8 cellular contexts compared by ENCODE assay signal in the genomic region with DNA sequence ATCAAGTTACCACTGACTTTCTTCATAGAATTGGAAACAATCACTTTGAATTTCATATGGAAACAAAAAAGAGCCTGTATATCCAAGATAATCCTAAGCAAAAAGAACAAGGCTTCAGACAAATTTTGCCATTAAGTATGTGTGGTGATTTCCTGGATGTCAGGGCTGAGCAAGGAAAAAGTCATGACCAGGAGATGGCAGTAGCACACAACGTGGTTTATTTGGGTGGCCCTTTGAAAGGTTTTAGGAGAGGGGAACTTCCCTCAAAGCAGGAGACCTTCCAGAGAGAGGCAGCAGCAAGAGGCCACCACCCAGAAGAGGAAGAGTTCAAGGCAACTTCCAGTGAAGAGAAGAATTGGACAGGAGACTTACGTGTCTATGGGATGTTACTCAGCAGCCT. TPM values are rescaled to one million over a fixed set of nuclear protein-coding genes. Genes with fewer than 3 reads are reported as not detected.
DNase-seq lines count a peak whose midpoint lies in the region; ATAC-seq, FAIRE-seq and TF ChIP-seq lines count a peak whose summit lies in the region.

No MANE protein-coding gene starts in this region.

- DNase-seq in SKM-1 (lab: John Stamatoyannopoulos, UW; ENCODE audit: unreplicated experiment) = peak; percentile 6
- DNase-seq in SKM-1 treated with dmso at 0.1 percent for 144 hours (lab: John Stamatoyannopoulos, UW; ENCODE audit: unreplicated experiment) = no peak
- DNase-seq in Jurkat, Clone E6-1 (ENCODE audit: low read depth, low spot score) = peak; percentile 15
- no peak for DNase-seq in astrocyte (ENCODE audit: low read depth)
- peak in 1 of 6 donors; percentile 10 for DNase-seq in pancreas
- DNase-seq in spleen = no peak
- DNase-seq in stimulated activated CD4-positive, alpha-beta T cell treated with anti-CD3 and anti-CD28 coated beads, Interleukin-12 subunit alpha, Interleukin-12 subunit beta, amount 100 ng/mL, for 4 hours = no peak
- no peak for DNase-seq in activated T-helper 1 cell treated with anti-CD3 and anti-CD28 coated beads, Interleukin-12 subunit alpha, Interleukin-12 subunit beta, Interleukin-2, Interleukin-4 antibody, amounts not matched to agents 30 ng/mL and 10 ng/mL and 1 ng/mL, durations not matched to agents 14 hours and 24 hours and 36 hours (ENCODE audit: low spot score)

- H3K79me2 ChIP-seq in astrocyte (ENCODE audit: insufficient read depth, low read length) = no peaks in the 10 kb centered on the region

- 12 to 13% methylated on average over 2 of the region's 2 CpGs for WGBS in pancreas, 2 donors
- WGBS in spleen, 5 donors = 6 to 21% (median 7%) methylated on average over 2 of the region's 2 CpGs

- peak; percentile 31 for TF ChIP-seq CTCF in astrocyte (IDR thresholded peaks at IDR 0.05; ENCODE audit: insufficient read depth, low read depth, low read length)
- TF ChIP-seq CTCF in pancreas (IDR thresholded peaks at IDR 0.05) = peak in 1 of 4 donors; percentile 14
- TF ChIP-seq CTCF in spleen (IDR thresholded peaks at IDR 0.05 in 8 of 11, conservative IDR thresholded peaks at IDR 0.05 in 3 of 11) = peak in 4 of 11 experiments; percentile 8 to 29 (median 24)

- no peak overlapping the region for H3K27ac ChIP-seq in astrocyte (ENCODE audit: low read depth, low read length)
- no peak overlapping the region for H3K27ac ChIP-seq in pancreas
- H3K27ac ChIP-seq in spleen = no peak overlapping the region

- H3K27me3 ChIP-seq in astrocyte (ENCODE audit: insufficient read depth, low read length) = no peaks in the 10 kb centered on the region
- H3K27me3 ChIP-seq in pancreas = no peaks in the 10 kb centered on the region
- no peaks in the 10 kb centered on the region for H3K27me3 ChIP-seq in spleen (replicated peaks in 1 of 7)

- H3K4me3 ChIP-seq in Jurkat, Clone E6-1 (ENCODE audit: low read length) = no peak overlapping the region
- H3K4me3 ChIP-seq in astrocyte (ENCODE audit: insufficient read depth, low read depth, low read length) (no peak overlapping the region), pancreas (no peak overlapping the region), spleen (no peak overlapping the region)

- peaks cover 5% of the 10 kb centered on the region for H3K27me3 Mint-ChIP-seq in astrocyte (ENCODE audit: low read depth, unreplicated experiment)
- no peaks in the 10 kb centered on the region for H3K27me3 Mint-ChIP-seq in activated T-helper 1 cell treated with anti-CD3 and anti-CD28 coated beads, Interleukin-12 subunit alpha, Interleukin-12 subunit beta, Interleukin-2, Interleukin-4 antibody, amounts not matched to agents 30 ng/mL and 10 ng/mL and 1 ng/mL, durations not matched to agents 14 hours and 24 hours and 36 hours (ENCODE audit: insufficient read depth)

- no peak overlapping the region for H3K27ac Mint-ChIP-seq in astrocyte (ENCODE audit: unreplicated experiment)
- no peak overlapping the region for H3K27ac Mint-ChIP-seq in activated T-helper 1 cell treated with anti-CD3 and anti-CD28 coated beads, Interleukin-12 subunit alpha, Interleukin-12 subunit beta, Interleukin-2, Interleukin-4 antibody, amounts not matched to agents 30 ng/mL and 10 ng/mL and 1 ng/mL, durations not matched to agents 14 hours and 24 hours and 36 hours

- H3K4me3 Mint-ChIP-seq in astrocyte (ENCODE audit: unreplicated experiment) = no peak overlapping the region
- no peak overlapping the region for H3K4me3 Mint-ChIP-seq in activated T-helper 1 cell treated with anti-CD3 and anti-CD28 coated beads, Interleukin-12 subunit alpha, Interleukin-12 subunit beta, Interleukin-2, Interleukin-4 antibody, amounts not matched to agents 30 ng/mL and 10 ng/mL and 1 ng/mL, durations not matched to agents 14 hours and 24 hours and 36 hours

- H2AFZ ChIP-seq in astrocyte (ENCODE audit: low read depth, low read length) = no peak overlapping the region

- no peak overlapping the region for H3K4me2 ChIP-seq in astrocyte (ENCODE audit: low read length)

- H3K9me3 ChIP-seq in astrocyte (ENCODE audit: insufficient read depth, low read depth, low read length) = no peaks in the 10 kb centered on the region
- H3K9me3 ChIP-seq in pancreas = no peaks in the 10 kb centered on the region
- H3K9me3 ChIP-seq in spleen = no peaks in the 10 kb centered on the region

- peak in 3 of 4 donors; percentile 47 to 61 (median 49) for ATAC-seq in pancreas

- intact Hi-C loops in pancreas (cut with DNase I) (no loop called here), spleen (cut with DNase I; ENCODE audit: low total_unique reads) (no loop called here)
- intact Hi-C loops in activated T-helper 1 cell treated with anti-CD3 and anti-CD28 coated beads, Interleukin-12 subunit alpha, Interleukin-12 subunit beta, Interleukin-2, Interleukin-4 antibody, amounts not matched to agents 30 ng/mL and 10 ng/mL and 1 ng/mL, durations not matched to agents 14 hours and 24 hours and 36 hours (cut with micrococcal nuclease) = no loop called here

- TF ChIP-seq POLR2A in spleen (IDR thresholded peaks at IDR 0.05) = no peak

- no peaks in the 10 kb centered on the region for H4K20me1 ChIP-seq in astrocyte (ENCODE audit: insufficient read depth, low read length)

- H3K36me3 ChIP-seq in astrocyte (ENCODE audit: insufficient read depth, low read length) (no peaks in the 10 kb centered on the region), pancreas (no peaks in the 10 kb centered on the region), spleen (no peaks in the 10 kb centered on the region)

- H3K9me3 Mint-ChIP-seq in astrocyte (ENCODE audit: unreplicated experiment) = no peaks in the 10 kb centered on the region
- H3K9me3 Mint-ChIP-seq in activated T-helper 1 cell treated with anti-CD3 and anti-CD28 coated beads, Interleukin-12 subunit alpha, Interleukin-12 subunit beta, Interleukin-2, Interleukin-4 antibody, amounts not matched to agents 30 ng/mL and 10 ng/mL and 1 ng/mL, durations not matched to agents 14 hours and 24 hours and 36 hours = no peaks in the 10 kb centered on the region

- no peaks in the 10 kb centered on the region for H3K4me1 ChIP-seq in astrocyte (ENCODE audit: insufficient read depth, low read length)
- no peaks in the 10 kb centered on the region for H3K4me1 ChIP-seq in pancreas
- no peaks in the 10 kb centered on the region for H3K4me1 ChIP-seq in spleen

- no peaks in the 10 kb centered on the region for H3K4me1 Mint-ChIP-seq in astrocyte (ENCODE audit: low read depth, unreplicated experiment)
- no peaks in the 10 kb centered on the region for H3K4me1 Mint-ChIP-seq in activated T-helper 1 cell treated with anti-CD3 and anti-CD28 coated beads, Interleukin-12 subunit alpha, Interleukin-12 subunit beta, Interleukin-2, Interleukin-4 antibody, amounts not matched to agents 30 ng/mL and 10 ng/mL and 1 ng/mL, durations not matched to agents 14 hours and 24 hours and 36 hours (ENCODE audit: low read depth)

- no peaks in the 10 kb centered on the region for H3K36me3 Mint-ChIP-seq in astrocyte (ENCODE audit: low read depth, unreplicated experiment)
- no peaks in the 10 kb centered on the region for H3K36me3 Mint-ChIP-seq in activated T-helper 1 cell treated with anti-CD3 and anti-CD28 coated beads, Interleukin-12 subunit alpha, Interleukin-12 subunit beta, Interleukin-2, Interleukin-4 antibody, amounts not matched to agents 30 ng/mL and 10 ng/mL and 1 ng/mL, durations not matched to agents 14 hours and 24 hours and 36 hours (ENCODE audit: low read depth)

- FAIRE-seq in astrocyte (lab: Jason Lieb, UNC) = peak; percentile 32
- FAIRE-seq in pancreas (lab: Jason Lieb, UNC) = no peak

- H3K9ac ChIP-seq in astrocyte (ENCODE audit: low read length) = no peak overlapping the region

RNA-seq across cellular contexts. Expression of gene ZXDB, which starts 18.1 kb away (rescaled TPM):
- polyA plus RNA-seq in Jurkat, Clone E6-1 (2012; ENCODE audit: insufficient read depth, insufficient read length) = 3.3 TPM
- total RNA-seq in astrocyte (4.8 and 5.1 TPM in 2 replicates), pancreas (1 to 10 TPM; 3.1 to 6.1 (median 4.2) TPM), spleen (10 to 100 TPM in 3 of 7 donors, 1 to 10 TPM in 4; 7.7 to 12.2 (median 9.7) TPM)
- polyA plus RNA-seq in pancreas (1 to 10 TPM; 1.1 to 3.1 TPM), spleen (1 to 10 TPM; 3.0 to 3.4 (median 3.3) TPM)
- total RNA-seq in activated T-helper 1 cell treated with anti-CD3 and anti-CD28 coated beads, Interleukin-12 subunit alpha, Interleukin-12 subunit beta, Interleukin-2, Interleukin-4 antibody, amounts not matched to agents 30 ng/mL and 10 ng/mL and 1 ng/mL, durations not matched to agents 14 hours and 24 hours and 36 hours = 6.3 and 6.4 TPM in 2 replicates

Comparison
In these comparisons a context has a peak if more than half of its experiments do, and no peak if none do; other contexts are left out.
1. DNase-seq: peak in SKM-1 (single experiment) and Jurkat, Clone E6-1 (single experiment); none in SKM-1 treated with dmso at 0.1 percent for 144 hours (single experiment), astrocyte (single experiment), spleen (single experiment), stimulated activated CD4-positive, alpha-beta T cell treated with anti-CD3 and anti-CD28 coated beads, Interleukin-12 subunit alpha, Interleukin-12 subunit beta, amount 100 ng/mL, for 4 hours (single experiment) and activated T-helper 1 cell treated with anti-CD3 and anti-CD28 coated beads, Interleukin-12 subunit alpha, Interleukin-12 subunit beta, Interleukin-2, Interleukin-4 antibody, amounts not matched to agents 30 ng/mL and 10 ng/mL and 1 ng/mL, durations not matched to agents 14 hours and 24 hours and 36 hours (single experiment).